17 cellular contexts compared by ENCODE assay signal in genomic region chr9:36936498-36936831, GRCh38.
"Had no signal": no experiment of that assay in that cellular context is flagged by ENCODE, and none has a peak within 500 bp of the region (broad histone marks: within the 10 kb centered on the region; RNA-seq: fewer than 3 reads in every experiment).

No MANE protein-coding gene starts in this region.

- H3K27ac ChIP-seq: brain microvascular endothelial cell, gastrocnemius medialis, heart right ventricle, lower lobe of right lung, skin epidermis, suprapubic skin had no signal

- H3K9me3 ChIP-seq: gastrocnemius medialis, suprapubic skin had no signal

- ATAC-seq: gastrocnemius medialis, heart right ventricle, left colon, lower lobe of right lung had no signal

- H3K36me3 ChIP-seq: brain microvascular endothelial cell, gastrocnemius medialis, heart right ventricle, lower lobe of right lung, suprapubic skin had no signal

- H3K27ac Mint-ChIP-seq: activated T-helper 17 cell treated with anti-CD3 and anti-CD28 coated beads, Interleukin-2, amount 50 U/mL, for 72 hours; stimulated activated naive CD8-positive, alpha-beta T cell treated with anti-CD3 and anti-CD28 coated beads, Interleukin-15, Interleukin-2, amounts not matched to agents 100 ng/mL and 50 ng/mL, for 24 hours had no signal

- H3K4me3 ChIP-seq: gastrocnemius medialis, heart right ventricle, lower lobe of right lung, skin epidermis, suprapubic skin had no signal

- H3K4me1 ChIP-seq: gastrocnemius medialis, heart right ventricle, lower lobe of right lung, suprapubic skin had no signal

- H3K4me3 Mint-ChIP-seq: activated T-helper 17 cell treated with anti-CD3 and anti-CD28 coated beads, Interleukin-2, amount 50 U/mL, for 72 hours; stimulated activated naive CD8-positive, alpha-beta T cell treated with anti-CD3 and anti-CD28 coated beads, Interleukin-15, Interleukin-2, amounts not matched to agents 100 ng/mL and 50 ng/mL, for 24 hours had no signal

- DNase-seq: activated naive CD4-positive, alpha-beta T cell treated with Interleukin-2 at 50 U/mL for 16 hours; activated T-cell treated with anti-CD3 and anti-CD28 coated beads for 4 hours; anterior cingulate cortex; brain microvascular endothelial cell; dermis blood vessel endothelial cell; gastrocnemius medialis; heart right ventricle; left colon; lower lobe of right lung; posterior cingulate gyrus; stimulated activated CD4-positive, alpha-beta T cell treated with anti-CD3 and anti-CD28 coated beads, Interleukin-4, amount 100 ng/mL, for 24 hours; SW 1271; trophoblast cell had no signal

- H3K4me1 Mint-ChIP-seq: activated T-helper 17 cell treated with anti-CD3 and anti-CD28 coated beads, Interleukin-2, amount 50 U/mL, for 72 hours had no signal

- H3K9me3 Mint-ChIP-seq: activated T-helper 17 cell treated with anti-CD3 and anti-CD28 coated beads, Interleukin-2, amount 50 U/mL, for 72 hours had no signal
